Comparison of ENCODE assay signal across 8 cellular contexts in genomic region chr22:31083923-31084810, GRCh38. TPM values are rescaled to one million over a fixed set of nuclear protein-coding genes. Genes with fewer than 3 reads are reported as not detected.
A peak's percentile ranks its signal among the peaks of the same experiment; 100 is the strongest.
DNase-seq lines count a peak whose midpoint lies in the region; ATAC-seq lines count a peak whose summit lies in the region.

No MANE protein-coding gene starts in this region.

- H3K36me3 Mint-ChIP-seq in activated naive CD8-positive, alpha-beta T cell treated with anti-CD3 and anti-CD28 coated beads for 36 hours, result no peaks in the 10 kb centered on the region

- peaks cover 0 to 23% (median 12%) of the 10 kb centered on the region in 11 experiments; a peak in 9 of 22 replicates for H4K20me1 ChIP-seq in BLaER1 treated with 17β-estradiol and CSF1 and Interleukin-3, amounts not matched to agents 10 nM and 100 nM

- ATAC-seq in HG03342 (IDR thresholded peaks at IDR 0.05; ENCODE audit: unreplicated experiment) (peak; percentile 1), HG02763 (IDR thresholded peaks at IDR 0.05; ENCODE audit: unreplicated experiment) (no peak)

- H3K27me3 Mint-ChIP-seq in activated naive CD8-positive, alpha-beta T cell treated with anti-CD3 and anti-CD28 coated beads for 36 hours, result no peaks in the 10 kb centered on the region

- DNase-seq in activated naive CD8-positive, alpha-beta T cell treated with anti-CD3 and anti-CD28 coated beads for 36 hours, result peak; percentile 24
- no peak for DNase-seq in DMS79 treated with DMSO at 0.1 percent for 48 hours (lab: John Stamatoyannopoulos, UW)
- no peak for DNase-seq in EL

- H3K4me1 Mint-ChIP-seq in activated naive CD8-positive, alpha-beta T cell treated with anti-CD3 and anti-CD28 coated beads for 36 hours, result peaks cover 30% of the 10 kb centered on the region

- peak overlapping the region; percentile 98 for H3K4me3 Mint-ChIP-seq in activated naive CD8-positive, alpha-beta T cell treated with anti-CD3 and anti-CD28 coated beads for 36 hours

- H3K9ac ChIP-seq in BLaER1 treated with 17β-estradiol and CSF1 and Interleukin-3, amounts not matched to agents 10 nM and 100 nM, result peak overlapping the region; percentile 92 to 97 (median 95)
- H3K9ac ChIP-seq in stomach smooth muscle (ENCODE audit: low read length in 2 of 2), result peak overlapping the region; percentile 79 to 96

- peak overlapping the region; percentile 94 to 100 (median 99) for H3K27ac ChIP-seq in BLaER1 treated with 17β-estradiol and CSF1 and Interleukin-3, amounts not matched to agents 10 nM and 100 nM
- H3K27ac ChIP-seq in stomach smooth muscle (ENCODE audit: low read length), result peak overlapping the region; percentile 98

- H3K4me2 ChIP-seq in BLaER1 treated with 17β-estradiol and CSF1 and Interleukin-3, amounts not matched to agents 10 nM and 100 nM, result peak overlapping the region; percentile 88 to 100 (median 98)

- no peaks in the 10 kb centered on the region for H3K9me3 ChIP-seq in BLaER1 treated with 17β-estradiol and CSF1 and Interleukin-3, amounts not matched to agents 10 nM and 100 nM (replicated peaks in 1 of 11)
- H3K9me3 ChIP-seq in iPS-18c (ENCODE audit: control insufficient read depth, insufficient read depth, low read length) (peaks cover 2% of the 10 kb centered on the region), stomach smooth muscle (ENCODE audit: control insufficient read depth in 2 of 2, low read length in 2 of 2) (no peaks in the 10 kb centered on the region)

- peak overlapping the region; percentile 66 to 90 (median 78) for H3K4me3 ChIP-seq in BLaER1 treated with 17β-estradiol and CSF1 and Interleukin-3, amounts not matched to agents 10 nM and 100 nM
- H3K4me3 ChIP-seq in iPS-18c (ENCODE audit: insufficient read depth, low read depth, low read length) (peak overlapping the region; percentile 61), stomach smooth muscle (ENCODE audit: low read length in 2 of 2) (peak overlapping the region; percentile 92 to 96)

- peaks cover 0 to 26% (median 19%) of the 10 kb centered on the region in 11 experiments; a peak in 19 of 22 replicates for H3K36me3 ChIP-seq in BLaER1 treated with 17β-estradiol and CSF1 and Interleukin-3, amounts not matched to agents 10 nM and 100 nM
- H3K36me3 ChIP-seq in stomach smooth muscle (ENCODE audit: control insufficient read depth in 2 of 2, insufficient read depth in 2 of 2, low read length in 2 of 2), result peaks cover 10 to 25% of the 10 kb centered on the region in 2 donors

- H3K9me3 Mint-ChIP-seq in activated naive CD8-positive, alpha-beta T cell treated with anti-CD3 and anti-CD28 coated beads for 36 hours, result no peaks in the 10 kb centered on the region

- H3K27ac Mint-ChIP-seq in activated naive CD8-positive, alpha-beta T cell treated with anti-CD3 and anti-CD28 coated beads for 36 hours, result peak overlapping the region; percentile 82

- no peaks in the 10 kb centered on the region for H3K27me3 ChIP-seq in BLaER1 treated with 17β-estradiol and CSF1 and Interleukin-3, amounts not matched to agents 10 nM and 100 nM
- H3K27me3 ChIP-seq in stomach smooth muscle (ENCODE audit: control insufficient read depth in 1 of 2, insufficient read depth in 2 of 2, low read length in 2 of 2), result no peaks in the 10 kb centered on the region

- peaks cover 36 to 83% (median 74%) of the 10 kb centered on the region in 10 experiments for H3K4me1 ChIP-seq in BLaER1 treated with 17β-estradiol and CSF1 and Interleukin-3, amounts not matched to agents 10 nM and 100 nM
- H3K4me1 ChIP-seq in stomach smooth muscle (ENCODE audit: control insufficient read depth, insufficient read depth, low read length), result peaks cover 85% of the 10 kb centered on the region

RNA-seq across cellular contexts. Expression of gene SMTN, which starts 3.0 kb away (rescaled TPM):
- total RNA-seq in activated naive CD8-positive, alpha-beta T cell treated with anti-CD3 and anti-CD28 coated beads for 36 hours, result 10 to 100 TPM; 19.2 to 19.8 TPM

RNA-seq across cellular contexts. Expression of gene SELENOM, which starts 23.2 kb away (rescaled TPM):
- total RNA-seq in activated naive CD8-positive, alpha-beta T cell treated with anti-CD3 and anti-CD28 coated beads for 36 hours, result 1 to 10 TPM; 6.4 to 7.8 TPM

RNA-seq across cellular contexts. Expression of gene INPP5J, which starts 38.6 kb away (rescaled TPM):
- total RNA-seq in activated naive CD8-positive, alpha-beta T cell treated with anti-CD3 and anti-CD28 coated beads for 36 hours, result under 1 TPM; 0.23 to 0.44 TPM

RNA-seq across cellular contexts. Expression of gene PLA2G3, which starts 56.1 kb away (rescaled TPM):
- not detected for total RNA-seq in activated naive CD8-positive, alpha-beta T cell treated with anti-CD3 and anti-CD28 coated beads for 36 hours
